8 cellular contexts compared by ENCODE assay signal in genomic region chr19:10653732-10654609, GRCh38. TPM values are rescaled to one million over a fixed set of nuclear protein-coding genes. Genes with fewer than 3 reads are reported as not detected.
DNase-seq lines count a peak whose midpoint lies in the region; FAIRE-seq and TF ChIP-seq lines count a peak whose summit lies in the region.

ILF3 (plus strand) TSS chr19:10654346; CDS start chr19:10670606, 16,260 bp downstream.

- TF ChIP-seq CTCF in HFFc6 (IDR thresholded peaks at IDR 0.05) (no peak), NB4 (IDR thresholded peaks at IDR 0.05; ENCODE audit: low read depth, low read length) (no peak), subcutaneous adipose tissue (IDR thresholded peaks at IDR 0.05; ENCODE audit: low read depth) (no peak)

- H3K23ac ChIP-seq in neuronal stem cell (ENCODE audit: low read depth, low read length, poor library complexity) = peak within 1 kb of the TSS; percentile 100

- H3K18ac ChIP-seq in neuronal stem cell (ENCODE audit: low read length) = peak within 1 kb of the TSS; percentile 100

- H4K91ac ChIP-seq in neuronal stem cell (ENCODE audit: low read depth, low read length, poor library complexity) = peak within 1 kb of the TSS; percentile 96

- peaks cover 47% of the 10 kb centered on the region for H3K36me3 ChIP-seq in SK-N-MC (ENCODE audit: insufficient read depth, low read length)
- peaks cover 3 to 48% of the 10 kb centered on the region in 2 donors for H3K36me3 ChIP-seq in neuronal stem cell (replicated peaks in 1 of 2; ENCODE audit: control insufficient read depth in 2 of 2, insufficient read depth in 2 of 2, low read length in 2 of 2)

- peak within 1 kb of the TSS; percentile 97 for H3K14ac ChIP-seq in neuronal stem cell (ENCODE audit: low read length)

- H3K4me3 ChIP-seq in NB4 (ENCODE audit: low read depth, low read length) = peak within 1 kb of the TSS; percentile 74
- H3K4me3 ChIP-seq in SK-N-MC = peak within 1 kb of the TSS; percentile 83
- H3K4me3 ChIP-seq in neuronal stem cell (ENCODE audit: low read length in 2 of 2) = peak within 1 kb of the TSS; percentile 93 to 95

- peak within 1 kb of the TSS; percentile 92 for H3K4me3 Mint-ChIP-seq in HFFc6
- H3K4me3 Mint-ChIP-seq in activated naive CD4-positive, alpha-beta T cell treated with anti-CD3 and anti-CD28 coated beads, Interleukin-2, amount 10 ng/mL, durations not matched to agents 7 days and 5 days = peak within 1 kb of the TSS; percentile 93

- peak within 1 kb of the TSS; percentile 85 for H2AFZ ChIP-seq in neuronal stem cell (ENCODE audit: low read length)

- no peaks in the 10 kb centered on the region for H3K9me3 ChIP-seq in SK-N-MC (ENCODE audit: low read depth, low read length)
- H3K9me3 ChIP-seq in neuronal stem cell (replicated peaks in 1 of 2; ENCODE audit: control insufficient read depth in 2 of 2, insufficient read depth in 1 of 2, low read depth in 1 of 2, low read length in 2 of 2) = no peaks in the 10 kb centered on the region

- H3K9me3 Mint-ChIP-seq in HFFc6 = no peaks in the 10 kb centered on the region
- no peaks in the 10 kb centered on the region for H3K9me3 Mint-ChIP-seq in activated naive CD4-positive, alpha-beta T cell treated with anti-CD3 and anti-CD28 coated beads, Interleukin-2, amount 10 ng/mL, durations not matched to agents 7 days and 5 days

- H4K8ac ChIP-seq in neuronal stem cell (ENCODE audit: low read depth, low read length) = peak within 1 kb of the TSS; percentile 97

- peak within 1 kb of the TSS; percentile 98 for H2BK5ac ChIP-seq in neuronal stem cell (ENCODE audit: low read length)

- H3K4ac ChIP-seq in neuronal stem cell (ENCODE audit: low read length) = peak within 1 kb of the TSS; percentile 99

- H2BK12ac ChIP-seq in neuronal stem cell (ENCODE audit: low read length) = peak within 1 kb of the TSS; percentile 23

- H3K9ac ChIP-seq in SK-N-MC (ENCODE audit: insufficient read length) (peak within 1 kb of the TSS; percentile 100), neuronal stem cell (ENCODE audit: low read depth, low read length, poor library complexity) (peak within 1 kb of the TSS; percentile 99)

- no peaks in the 10 kb centered on the region for H3K79me1 ChIP-seq in neuronal stem cell (ENCODE audit: low read depth, low read length)

- peak within 1 kb of the TSS; percentile 72 for H2BK15ac ChIP-seq in neuronal stem cell (ENCODE audit: low read length)

- peaks cover 21% of the 10 kb centered on the region for H3K4me1 Mint-ChIP-seq in HFFc6 (ENCODE audit: low read depth)
- peaks cover 40% of the 10 kb centered on the region for H3K4me1 Mint-ChIP-seq in activated naive CD4-positive, alpha-beta T cell treated with anti-CD3 and anti-CD28 coated beads, Interleukin-2, amount 10 ng/mL, durations not matched to agents 7 days and 5 days

- H3K4me1 ChIP-seq in neuronal stem cell (ENCODE audit: control insufficient read depth in 2 of 2, insufficient read depth in 1 of 2, low read depth in 1 of 2, low read length in 2 of 2) = peaks cover 2 to 7% of the 10 kb centered on the region in 2 donors

- peak within 1 kb of the TSS; percentile 89 for H2BK120ac ChIP-seq in neuronal stem cell (ENCODE audit: low read depth, low read length)

- H3K4me2 ChIP-seq in neuronal stem cell (ENCODE audit: insufficient read depth, low read length, poor library complexity, severe bottlenecking) = peak within 1 kb of the TSS; percentile 83

- H3K27me3 ChIP-seq in neuronal stem cell (ENCODE audit: control insufficient read depth in 3 of 3, insufficient read depth in 3 of 3, low read depth in 1 of 3, low read length in 3 of 3) = no peaks in the 10 kb centered on the region

- peak within 1 kb of the TSS; percentile 98 for H3K27ac Mint-ChIP-seq in HFFc6
- peak within 1 kb of the TSS; percentile 98 for H3K27ac Mint-ChIP-seq in activated naive CD4-positive, alpha-beta T cell treated with anti-CD3 and anti-CD28 coated beads, Interleukin-2, amount 10 ng/mL, durations not matched to agents 7 days and 5 days

- TF ChIP-seq POLR2A in NB4 (IDR thresholded peaks at IDR 0.05; ENCODE audit: extremely low read depth, insufficient read length) = peak; percentile 100

- H3K27ac ChIP-seq in SK-N-MC (peak within 1 kb of the TSS; percentile 99), neuronal stem cell (replicated peaks; ENCODE audit: low read length) (peak within 1 kb of the TSS; percentile 93)

- WGBS in neuronal stem cell (ENCODE audit: extremely low coverage in 2 of 2, insufficient read length in 2 of 2, insufficient replicate concordance in 1 of 2), 2 donors = no CpG with 5 or more reads among the region's 91 CpGs

- CTCF ChIA-PET in activated naive CD4-positive, alpha-beta T cell treated with anti-CD3 and anti-CD28 coated beads, Interleukin-2, amount 10 ng/mL, durations not matched to agents 7 days and 5 days (lab: Charles Lee) = interaction anchor here (1.0 to 13.3 kb wide), 2 partner anchors 9 to 73 kb away, joined by 4 to 299 read pairs; no protein-coding TSS in a partner anchor

- DNase-seq in GM04503 (ENCODE audit: low read depth) (peak; percentile 99), HFFc6 (peak; percentile 100), NB4 (ENCODE audit: low read depth) (peak; percentile 100), SK-N-MC (ENCODE audit: low read depth, low spot score) (peak; percentile 100), frontal cortex (ENCODE audit: low spot score in 2 of 2) (peak; percentile 98 to 99), neuronal stem cell (ENCODE audit: low spot score) (peak; percentile 100)
- peak; percentile 100 for DNase-seq in activated naive CD4-positive, alpha-beta T cell treated with anti-CD3 and anti-CD28 coated beads, Interleukin-2, amount 10 ng/mL, durations not matched to agents 7 days and 5 days

- H2AK5ac ChIP-seq in neuronal stem cell (ENCODE audit: low read depth, low read length) = peak within 1 kb of the TSS; percentile 100

- H3K36me3 Mint-ChIP-seq in HFFc6 (ENCODE audit: low read depth) = peaks cover 36% of the 10 kb centered on the region
- peaks cover 24% of the 10 kb centered on the region for H3K36me3 Mint-ChIP-seq in activated naive CD4-positive, alpha-beta T cell treated with anti-CD3 and anti-CD28 coated beads, Interleukin-2, amount 10 ng/mL, durations not matched to agents 7 days and 5 days

- FAIRE-seq in frontal cortex (lab: Jason Lieb, UNC) = peak; percentile 59

- H3K27me3 Mint-ChIP-seq in HFFc6 (ENCODE audit: insufficient read depth) = no peaks in the 10 kb centered on the region; the same call in 1 of the 2 replicates
- H3K27me3 Mint-ChIP-seq in activated naive CD4-positive, alpha-beta T cell treated with anti-CD3 and anti-CD28 coated beads, Interleukin-2, amount 10 ng/mL, durations not matched to agents 7 days and 5 days = peaks cover 3% of the 10 kb centered on the region

RNA-seq across cellular contexts. Expression of gene ILF3, which starts in this region (rescaled TPM):
- total RNA-seq in HFFc6 (2021; fragmentation: NEBNext Ultra II Directional; extraction: Animal tissue kit (Norgen Biotek cat#: 25700)) = 100 to 1,000 TPM; 227 to 298 (median 277) TPM
- total RNA-seq in frontal cortex = 132 TPM
- 416 TPM for polyA plus RNA-seq in neuronal stem cell (2013, experiment 1 of 2)
- polyA plus RNA-seq in neuronal stem cell (2013, experiment 2 of 2) = 418 TPM
- total RNA-seq in subcutaneous adipose tissue = 100 to 1,000 TPM in 1 of 4 donors, 10 to 100 TPM in 3; 56.8 to 103 (median 77.7) TPM

Comparison
In these comparisons a context has a peak if more than half of its experiments do, and no peak if none do; other contexts are left out.
1. Peak in every context shown above with its lines: DNase-seq, H3K4me3 ChIP-seq and H3K27ac ChIP-seq.